In genomic region chr15:71889385-71889784, GRCh38 we compare ENCODE assay signal across 16 cellular contexts.
DNase-seq lines count a peak whose midpoint lies in the region; ATAC-seq and TF ChIP-seq lines count a peak whose summit lies in the region.
"Had no signal": no experiment of that assay in that cellular context is flagged by ENCODE, and none has a peak within 500 bp of the region (broad histone marks: within the 10 kb centered on the region; RNA-seq: fewer than 3 reads in every experiment).

No MANE protein-coding gene starts in this region.

- H3K4me3 ChIP-seq in SK-N-SH (ENCODE audit: low read depth in 2 of 2, low read length in 1 of 2) (no peak overlapping the region), thyroid gland (replicated peaks in 1 of 3) (no peak overlapping the region)
- H3K4me3 ChIP-seq: GM23338, K562 had no signal

- H3K27me3 Mint-ChIP-seq in activated CD8-positive, alpha-beta T cell treated with anti-CD3 and anti-CD28 coated beads, Interleukin-2, amount 10 ng/mL, durations not matched to agents 7 days and 5 days (ENCODE audit: low read depth) = no peaks in the 10 kb centered on the region
- H3K27me3 Mint-ChIP-seq: B cell had no signal

- peaks cover 4 to 9% of the 10 kb centered on the region in 2 experiments; a peak in 3 of 4 replicates for H3K4me1 ChIP-seq in SK-N-SH (ENCODE audit: control insufficient read depth in 1 of 2, insufficient read depth in 2 of 2, low read depth in 1 of 2, low read length in 1 of 2)
- H3K4me1 ChIP-seq in thyroid gland = peaks cover 0 to 5% of the 10 kb centered on the region in 2 donors
- H3K4me1 ChIP-seq: Caco-2 had no signal

- H3K27ac ChIP-seq in SK-N-SH (ENCODE audit: low read depth in 2 of 2, low read length in 1 of 2) (no peak overlapping the region), thyroid gland (no peak overlapping the region)
- H3K27ac ChIP-seq: C4-2B had no signal

- no peak overlapping the region for H3K4me2 ChIP-seq in SK-N-SH
- H3K4me2 ChIP-seq: GM23338 had no signal

- no peaks in the 10 kb centered on the region for H3K9me3 Mint-ChIP-seq in activated CD8-positive, alpha-beta T cell treated with anti-CD3 and anti-CD28 coated beads, Interleukin-2, amount 10 ng/mL, durations not matched to agents 7 days and 5 days (ENCODE audit: insufficient read depth)
- H3K9me3 Mint-ChIP-seq: CD8-positive, alpha-beta T cell; GM23338 had no signal

- no peak overlapping the region for H3K4me3 Mint-ChIP-seq in activated CD8-positive, alpha-beta T cell treated with anti-CD3 and anti-CD28 coated beads, Interleukin-2, amount 10 ng/mL, durations not matched to agents 7 days and 5 days
- H3K4me3 Mint-ChIP-seq: B cell; CD8-positive, alpha-beta T cell; GM23338 had no signal

- no peak for TF ChIP-seq POLR2A in thyroid gland (IDR thresholded peaks at IDR 0.05)

- H3K9me3 ChIP-seq in SK-N-SH (no peaks in the 10 kb centered on the region), thyroid gland (no peaks in the 10 kb centered on the region)
- H3K9me3 ChIP-seq: Caco-2 had no signal

- intact Hi-C loops in thyroid gland (cut with DNase I) = no loop called here
- intact Hi-C loops in Right ventricle myocardium inferior (cut with DNase I) = no loop called here

- H3K36me3 Mint-ChIP-seq in activated CD8-positive, alpha-beta T cell treated with anti-CD3 and anti-CD28 coated beads, Interleukin-2, amount 10 ng/mL, durations not matched to agents 7 days and 5 days (ENCODE audit: low read depth) = no peaks in the 10 kb centered on the region

- DNase-seq in SK-N-SH = peak; percentile 10
- DNase-seq in thyroid gland = peak; percentile 60 to 69
- no peak for DNase-seq in Right ventricle myocardium inferior (ENCODE audit: missing footprints)
- DNase-seq in activated CD8-positive, alpha-beta T cell treated with anti-CD3 and anti-CD28 coated beads, Interleukin-2, amount 10 ng/mL, durations not matched to agents 7 days and 5 days = no peak
- DNase-seq in NCI-H526 treated with DMSO at 0.1 percent for 48 hours (lab: John Stamatoyannopoulos, UW) = no peak
- DNase-seq: Caco-2; CD8-positive, alpha-beta T cell; DMS53; GF-D8; H7 had no signal

- H3K27me3 ChIP-seq in SK-N-SH (ENCODE audit: insufficient read depth) = no peaks in the 10 kb centered on the region
- no peaks in the 10 kb centered on the region for H3K27me3 ChIP-seq in thyroid gland

- CTCF ChIA-PET in SK-N-SH (lab: Yijun Ruan, JAX) = no interaction called here
- CTCF ChIA-PET in activated CD8-positive, alpha-beta T cell treated with anti-CD3 and anti-CD28 coated beads, Interleukin-2, amount 10 ng/mL, durations not matched to agents 7 days and 5 days (lab: Charles Lee) = no interaction called here

- H3K36me3 ChIP-seq in SK-N-SH (replicated peaks in 1 of 2; ENCODE audit: control insufficient read depth in 1 of 2, insufficient read depth in 2 of 2, low read length in 1 of 2) = peaks cover 42 to 58% of the 10 kb centered on the region in 2 experiments
- peaks cover 3 to 9% of the 10 kb centered on the region in 2 donors for H3K36me3 ChIP-seq in thyroid gland

- no peak overlapping the region for H2AFZ ChIP-seq in SK-N-SH (ENCODE audit: low read depth)
- H2AFZ ChIP-seq: GM23338 had no signal

- no peaks in the 10 kb centered on the region for H3F3A ChIP-seq in SK-N-SH (replicated peaks; ENCODE audit: insufficient read depth)

- no peaks in the 10 kb centered on the region for H4K20me1 ChIP-seq in SK-N-SH (ENCODE audit: insufficient read depth)

- no peak for TF ChIP-seq CTCF in SK-N-SH (IDR thresholded peaks at IDR 0.05)
- no peak for TF ChIP-seq CTCF in thyroid gland (IDR thresholded peaks at IDR 0.05)

- TF ChIP-seq RAD21 in SK-N-SH (IDR thresholded peaks at IDR 0.05; ENCODE audit: low read length) = no peak

- H3K27ac Mint-ChIP-seq in activated CD8-positive, alpha-beta T cell treated with anti-CD3 and anti-CD28 coated beads, Interleukin-2, amount 10 ng/mL, durations not matched to agents 7 days and 5 days = no peak overlapping the region
- H3K27ac Mint-ChIP-seq: B cell; CD8-positive, alpha-beta T cell; GM23338 had no signal

- no peak for TF ChIP-seq EP300 in SK-N-SH (IDR thresholded peaks at IDR 0.05; ENCODE audit: borderline replicate concordance in 1 of 2, low read depth in 1 of 2, low read length in 1 of 2)

- H3K9me2 ChIP-seq in SK-N-SH = 0 out of 2 replicates have a peak, but pooled peaks cover 5% of the 10 kb centered on the region

- H3K9ac ChIP-seq in SK-N-SH = no peak overlapping the region

- no peaks in the 10 kb centered on the region for H3K79me2 ChIP-seq in SK-N-SH (ENCODE audit: insufficient read depth)

- ATAC-seq in GM18868 (IDR thresholded peaks at IDR 0.05; ENCODE audit: unreplicated experiment) (peak; percentile 24), GM21576 (IDR thresholded peaks at IDR 0.05; ENCODE audit: unreplicated experiment) (peak; percentile 9), Right ventricle myocardium inferior (no peak)
- ATAC-seq in activated CD8-positive, alpha-beta T cell treated with anti-CD3 and anti-CD28 coated beads, Interleukin-2, amount 10 ng/mL, durations not matched to agents 7 days and 5 days = no peak
- ATAC-seq: CD8-positive, alpha-beta T cell; GM23338; K562 had no signal

- H3K4me1 Mint-ChIP-seq in activated CD8-positive, alpha-beta T cell treated with anti-CD3 and anti-CD28 coated beads, Interleukin-2, amount 10 ng/mL, durations not matched to agents 7 days and 5 days (ENCODE audit: low read depth) = no peaks in the 10 kb centered on the region

- POLR2A ChIA-PET in SK-N-SH (lab: Yijun Ruan, JAX) = no interaction called here
- POLR2A ChIA-PET in activated CD8-positive, alpha-beta T cell treated with anti-CD3 and anti-CD28 coated beads, Interleukin-2, amount 10 ng/mL, durations not matched to agents 7 days and 5 days (lab: Charles Lee) = interaction anchor here (0.7 kb wide), 1 partner anchor 9 kb away, joined by 3 read pairs; no protein-coding TSS in a partner anchor

TF ChIP-seq in SK-N-SH, 30 proteins besides CTCF, POLR2A, EP300 and RAD21:
- TF ChIP-seq, protein P1, sequence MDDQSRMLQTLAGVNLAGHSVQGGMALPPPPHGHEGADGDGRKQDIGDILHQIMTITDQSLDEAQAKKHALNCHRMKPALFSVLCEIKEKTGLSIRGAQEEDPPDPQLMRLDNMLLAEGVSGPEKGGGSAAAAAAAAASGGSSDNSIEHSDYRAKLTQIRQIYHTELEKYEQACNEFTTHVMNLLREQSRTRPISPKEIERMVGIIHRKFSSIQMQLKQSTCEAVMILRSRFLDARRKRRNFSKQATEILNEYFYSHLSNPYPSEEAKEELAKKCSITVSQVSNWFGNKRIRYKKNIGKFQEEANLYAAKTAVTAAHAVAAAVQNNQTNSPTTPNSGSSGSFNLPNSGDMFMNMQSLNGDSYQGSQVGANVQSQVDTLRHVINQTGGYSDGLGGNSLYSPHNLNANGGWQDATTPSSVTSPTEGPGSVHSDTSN (IDR thresholded peaks at IDR 0.05) = no peak
- TF ChIP-seq NFIC (IDR thresholded peaks at IDR 0.05; ENCODE audit: borderline replicate concordance) = no peak
- TF ChIP-seq, protein P2, sequence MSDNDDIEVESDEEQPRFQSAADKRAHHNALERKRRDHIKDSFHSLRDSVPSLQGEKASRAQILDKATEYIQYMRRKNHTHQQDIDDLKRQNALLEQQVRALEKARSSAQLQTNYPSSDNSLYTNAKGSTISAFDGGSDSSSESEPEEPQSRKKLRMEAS (IDR thresholded peaks at IDR 0.05; ENCODE audit: low read depth) = no peak
- TF ChIP-seq GATA2 (CRISPR knock-in tag; IDR thresholded peaks at IDR 0.05) = peak; percentile 60
- no peak for TF ChIP-seq RCOR1 (IDR thresholded peaks at IDR 0.05; ENCODE audit: low read length)
- no peak for TF ChIP-seq GABPA (IDR thresholded peaks at IDR 0.05; ENCODE audit: low read depth)
- no peak for TF ChIP-seq FOXM1 (IDR thresholded peaks at IDR 0.05; ENCODE audit: low read depth)
- TF ChIP-seq FOXJ3 (CRISPR knock-in tag; IDR thresholded peaks at IDR 0.05) = 0 out of 2 replicates have a peak, but pooled peaks have one; percentile 26
- TF ChIP-seq POLR2AphosphoS5 (IDR thresholded peaks at IDR 0.05; ENCODE audit: low read depth, low read length) = no peak
- TF ChIP-seq NRF1 (IDR thresholded peaks at IDR 0.05; ENCODE audit: low read depth, low read length) = no peak
- no peak for TF ChIP-seq TEAD4 (IDR thresholded peaks at IDR 0.05; ENCODE audit: borderline replicate concordance, insufficient read depth)
- no peak for TF ChIP-seq YY1 (IDR thresholded peaks at IDR 0.05; ENCODE audit: low read depth)
- TF ChIP-seq CHD2 (IDR thresholded peaks at IDR 0.05; ENCODE audit: low read length, partially characterized antibody) = no peak
- TF ChIP-seq, protein P3, sequence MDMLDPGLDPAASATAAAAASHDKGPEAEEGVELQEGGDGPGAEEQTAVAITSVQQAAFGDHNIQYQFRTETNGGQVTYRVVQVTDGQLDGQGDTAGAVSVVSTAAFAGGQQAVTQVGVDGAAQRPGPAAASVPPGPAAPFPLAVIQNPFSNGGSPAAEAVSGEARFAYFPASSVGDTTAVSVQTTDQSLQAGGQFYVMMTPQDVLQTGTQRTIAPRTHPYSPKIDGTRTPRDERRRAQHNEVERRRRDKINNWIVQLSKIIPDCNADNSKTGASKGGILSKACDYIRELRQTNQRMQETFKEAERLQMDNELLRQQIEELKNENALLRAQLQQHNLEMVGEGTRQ (IDR thresholded peaks at IDR 0.05; ENCODE audit: borderline replicate concordance, low read depth, low read length) = no peak
- no peak for TF ChIP-seq MEF2A (IDR thresholded peaks at IDR 0.05; ENCODE audit: borderline replicate concordance, low read depth)
- TF ChIP-seq SMC3 (IDR thresholded peaks at IDR 0.05; ENCODE audit: low read depth, low read length) = no peak
- TF ChIP-seq RFX5 (IDR thresholded peaks at IDR 0.05; ENCODE audit: low read length) = no peak

Comparison
In these comparisons a context has a peak if more than half of its experiments do, and no peak if none do; other contexts are left out.
1. ATAC-seq: peak in GM18868 (single experiment) and GM21576 (single experiment); none in Right ventricle myocardium inferior (single experiment) and activated CD8-positive, alpha-beta T cell treated with anti-CD3 and anti-CD28 coated beads, Interleukin-2, amount 10 ng/mL, durations not matched to agents 7 days and 5 days (single experiment).
2. DNase-seq: peak in SK-N-SH (single experiment) and thyroid gland (2 of 2); none in Right ventricle myocardium inferior (single experiment), activated CD8-positive, alpha-beta T cell treated with anti-CD3 and anti-CD28 coated beads, Interleukin-2, amount 10 ng/mL, durations not matched to agents 7 days and 5 days (single experiment) and NCI-H526 treated with DMSO at 0.1 percent for 48 hours (single experiment).